In genomic region chr13:79497852-79498251, GRCh38 we compare ENCODE assay signal across 18 cellular contexts. TPM values are rescaled to one million over a fixed set of nuclear protein-coding genes. Genes with fewer than 3 reads are reported as not detected.
DNase-seq lines count a peak whose midpoint lies in the region; ATAC-seq and TF ChIP-seq lines count a peak whose summit lies in the region.
"Had no signal": no experiment of that assay in that cellular context is flagged by ENCODE, and none has a peak within 500 bp of the region (broad histone marks: within the 10 kb centered on the region; RNA-seq: fewer than 3 reads in every experiment).

No MANE protein-coding gene starts in this region.

- H3K4me1 Mint-ChIP-seq in T-helper 2 cell treated with Interferon-gamma antibody and Interleukin-4, amounts not matched to agents 5 μg/mL and 100 μg/mL, for 36 hours (ENCODE audit: low read depth), result peaks cover 90% of the 10 kb centered on the region
- H3K4me1 Mint-ChIP-seq in activated naive CD4-positive, alpha-beta T cell treated with anti-CD3 and anti-CD28 coated beads for 36 hours (ENCODE audit: low read depth), result peaks cover 87% of the 10 kb centered on the region
- H3K4me1 Mint-ChIP-seq: B cell had no signal

- 95 to 100% methylated on average over 1 of the region's 1 CpG for WGBS in thyroid gland, 2 donors

- H3K36me3 ChIP-seq in KOPT-K1 (ENCODE audit: insufficient read depth, low read length) (no peaks in the 10 kb centered on the region), mucosa of descending colon (ENCODE audit: low read depth) (no peaks in the 10 kb centered on the region), thyroid gland (no peaks in the 10 kb centered on the region)
- H3K36me3 ChIP-seq: Peyer's patch had no signal

- DNase-seq in T-helper 2 cell treated with Interferon-gamma antibody and Interleukin-4, amounts not matched to agents 5 μg/mL and 100 μg/mL, for 36 hours (ENCODE audit: low spot score), result no peak
- DNase-seq in T-helper 2 cell (no peak), mucosa of descending colon (no peak), thyroid gland (no peak), EL (no peak)
- DNase-seq in activated naive CD4-positive, alpha-beta T cell treated with anti-CD3 and anti-CD28 coated beads for 36 hours, result no peak
- DNase-seq in activated naive CD4-positive, alpha-beta T cell treated with anti-CD3 and anti-CD28 coated beads, Interleukin-2, amount 50 U/mL, for 16 hours, result no peak
- DNase-seq: 8988T, DMS79 treated with DMSO at 0.1 percent for 48 hours, H9, MM.1S, NCI-H1092, NCI-H1436 treated with DMSO at 0.1 percent for 48 hours, NCI-H2029, NCI-H526, Peyer's patch had no signal

- intact Hi-C loops in activated naive CD4-positive, alpha-beta T cell treated with anti-CD3 and anti-CD28 coated beads for 36 hours (cut with micrococcal nuclease), result no loop called here
- intact Hi-C loops in mucosa of descending colon (cut with DNase I, micrococcal nuclease) (no loop called here), thyroid gland (cut with DNase I) (no loop called here)

- H3K27ac ChIP-seq in KOPT-K1 (ENCODE audit: low read depth, low read length, poor library complexity, severe bottlenecking), result peak overlapping the region; percentile 32
- no peak overlapping the region for H3K27ac ChIP-seq in thyroid gland
- H3K27ac ChIP-seq: Peyer's patch had no signal

- H3K27me3 ChIP-seq in thyroid gland, result no peaks in the 10 kb centered on the region
- H3K27me3 ChIP-seq: Peyer's patch had no signal

- TF ChIP-seq CTCF in mucosa of descending colon (IDR thresholded peaks at IDR 0.05), result no peak
- no peak for TF ChIP-seq CTCF in thyroid gland (IDR thresholded peaks at IDR 0.05)

- TF ChIP-seq POLR2A in thyroid gland (IDR thresholded peaks at IDR 0.05), result no peak

- peaks cover 50% of the 10 kb centered on the region for H3K36me3 Mint-ChIP-seq in T-helper 2 cell treated with Interferon-gamma antibody and Interleukin-4, amounts not matched to agents 5 μg/mL and 100 μg/mL, for 36 hours (ENCODE audit: low read depth)
- H3K36me3 Mint-ChIP-seq in activated naive CD4-positive, alpha-beta T cell treated with anti-CD3 and anti-CD28 coated beads for 36 hours (ENCODE audit: low read depth), result peaks cover 7% of the 10 kb centered on the region

- H3K4me1 ChIP-seq in mucosa of descending colon (ENCODE audit: low read depth) (peaks cover 28% of the 10 kb centered on the region), thyroid gland (peaks cover 0 to under 1% of the 10 kb centered on the region in 2 donors)
- H3K4me1 ChIP-seq: Peyer's patch had no signal

- H3K4me3 ChIP-seq in mucosa of descending colon, result no peak overlapping the region
- no peak overlapping the region for H3K4me3 ChIP-seq in thyroid gland (replicated peaks in 1 of 3)
- H3K4me3 ChIP-seq: Peyer's patch had no signal

- H3K4me3 Mint-ChIP-seq in T-helper 2 cell treated with Interferon-gamma antibody and Interleukin-4, amounts not matched to agents 5 μg/mL and 100 μg/mL, for 36 hours, result peak overlapping the region; percentile 70
- no peak overlapping the region for H3K4me3 Mint-ChIP-seq in activated naive CD4-positive, alpha-beta T cell treated with anti-CD3 and anti-CD28 coated beads for 36 hours
- H3K4me3 Mint-ChIP-seq: B cell, H9 had no signal

- no peaks in the 10 kb centered on the region for H3K9me3 ChIP-seq in KOPT-K1 (ENCODE audit: insufficient read depth, low read length, poor library complexity, severe bottlenecking)
- H3K9me3 ChIP-seq in mucosa of descending colon, result no peaks in the 10 kb centered on the region
- no peaks in the 10 kb centered on the region for H3K9me3 ChIP-seq in thyroid gland
- H3K9me3 ChIP-seq: Peyer's patch had no signal

- peaks cover 14% of the 10 kb centered on the region for H3K9me3 Mint-ChIP-seq in T-helper 2 cell treated with Interferon-gamma antibody and Interleukin-4, amounts not matched to agents 5 μg/mL and 100 μg/mL, for 36 hours
- H3K9me3 Mint-ChIP-seq in activated naive CD4-positive, alpha-beta T cell treated with anti-CD3 and anti-CD28 coated beads for 36 hours, result peaks cover 2% of the 10 kb centered on the region

- CTCF ChIA-PET in activated naive CD4-positive, alpha-beta T cell treated with anti-CD3 and anti-CD28 coated beads for 36 hours (lab: Charles Lee), result interaction anchor here (0.6 to 1.5 kb wide), 3 partner anchors 13 to 74 kb away, joined by 3 to 7 read pairs (median 3); no protein-coding TSS in a partner anchor

- peak; percentile 65 for ATAC-seq in mucosa of descending colon

- no peaks in the 10 kb centered on the region for H3K27me3 Mint-ChIP-seq in T-helper 2 cell treated with Interferon-gamma antibody and Interleukin-4, amounts not matched to agents 5 μg/mL and 100 μg/mL, for 36 hours (ENCODE audit: low read depth)
- H3K27me3 Mint-ChIP-seq in activated naive CD4-positive, alpha-beta T cell treated with anti-CD3 and anti-CD28 coated beads for 36 hours (ENCODE audit: low read depth), result no peaks in the 10 kb centered on the region

- peak overlapping the region; percentile 76 for H3K27ac Mint-ChIP-seq in T-helper 2 cell treated with Interferon-gamma antibody and Interleukin-4, amounts not matched to agents 5 μg/mL and 100 μg/mL, for 36 hours
- peak overlapping the region; percentile 3 for H3K27ac Mint-ChIP-seq in activated naive CD4-positive, alpha-beta T cell treated with anti-CD3 and anti-CD28 coated beads for 36 hours
- H3K27ac Mint-ChIP-seq: B cell, H9 had no signal

RNA-seq across cellular contexts. Expression of gene NDFIP2, which starts 16.9 kb away (rescaled TPM):
- total RNA-seq in activated naive CD4-positive, alpha-beta T cell treated with anti-CD3 and anti-CD28 coated beads for 36 hours, result 10 to 100 TPM; 89.5 to 90.8 TPM
- total RNA-seq in mucosa of descending colon (100 to 1,000 TPM in 2 of 3 donors, 10 to 100 TPM in 1; 64.9 to 141 (median 136) TPM), thyroid gland (10 to 100 TPM; 19.4 to 31.3 (median 23.7) TPM)
